ENCODE assay signal across 8 cellular contexts in the genomic region with DNA sequence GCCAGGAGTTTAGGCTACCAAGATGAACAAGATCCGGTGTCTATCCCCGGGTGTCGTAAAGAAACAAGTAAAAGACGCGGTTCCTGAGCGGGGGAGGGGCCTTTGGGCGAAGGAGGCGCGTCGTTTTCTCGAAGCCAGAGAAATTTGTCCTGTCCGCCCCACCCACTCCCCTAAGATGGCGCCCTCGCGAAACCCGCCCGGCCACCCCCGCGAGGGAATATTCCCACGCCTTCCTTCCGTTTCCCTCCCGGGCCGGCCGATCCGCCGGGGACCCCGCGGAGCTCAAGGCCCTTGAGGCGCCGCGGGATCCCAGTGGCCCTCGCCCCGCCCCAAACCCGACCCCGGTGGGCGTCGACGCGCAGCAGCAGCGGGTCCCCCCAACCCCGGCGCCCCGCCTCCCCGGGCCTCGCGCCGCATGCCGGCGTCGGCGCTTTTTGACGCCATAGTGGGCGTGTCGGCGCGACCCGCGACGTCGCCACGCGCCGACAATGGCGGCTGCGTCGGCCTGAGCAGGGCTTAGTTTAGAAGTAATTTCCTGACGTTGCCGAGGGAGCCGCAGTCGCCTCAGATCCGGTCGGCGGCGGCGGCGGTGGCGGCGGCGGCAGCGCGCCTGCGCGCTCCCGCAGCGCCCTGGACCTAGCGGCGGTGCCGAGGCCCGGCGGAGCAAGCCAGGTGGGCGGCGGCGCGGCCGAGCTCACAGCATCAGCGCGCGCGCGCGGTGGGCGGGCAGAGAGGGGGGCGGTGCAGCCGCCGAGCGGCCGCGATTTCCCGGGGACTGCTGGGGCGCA. TPM values are rescaled to one million over a fixed set of nuclear protein-coding genes. Genes with fewer than 3 reads are reported as not detected.
DNase-seq lines count a peak whose midpoint lies in the region; ATAC-seq and TF ChIP-seq lines count a peak whose summit lies in the region.

No MANE protein-coding gene starts in this region.

- H2AFZ ChIP-seq in OCI-LY7 (ENCODE audit: low read length) = peak overlapping the region; percentile 94

- H3K4me1 ChIP-seq in OCI-LY7 (ENCODE audit: insufficient read depth, low read length, poor library complexity, severe bottlenecking) (peaks cover 18% of the 10 kb centered on the region), mucosa of descending colon (ENCODE audit: low read depth) (no peaks in the 10 kb centered on the region)

- H3K4me3 ChIP-seq in OCI-LY7 (ENCODE audit: low read depth, low read length, poor library complexity, severe bottlenecking) (peak overlapping the region; percentile 92), mucosa of descending colon (peak overlapping the region; percentile 42)

- CTCF ChIA-PET in OCI-LY7 (lab: Charles Lee; ENCODE audit: unreplicated experiment) = no interaction called here

- POLR2A ChIA-PET in OCI-LY7 (lab: Charles Lee) = interaction anchor here (0.5 to 1.6 kb wide), 3 partner anchors 18 to 247 kb away, joined by 3 read pairs; no protein-coding TSS in a partner anchor

- H3K9me3 ChIP-seq in OCI-LY7 (ENCODE audit: low read length) (no peaks in the 10 kb centered on the region), mucosa of descending colon (no peaks in the 10 kb centered on the region)

- intact Hi-C loops in OCI-LY7 (cut with micrococcal nuclease; ENCODE audit: unreplicated experiment) = loop anchor here (5.0 to 10.0 kb wide), 4 partner anchors 222 to 525 kb away; a partner anchor contains a TSS
- intact Hi-C loops in mucosa of descending colon (cut with DNase I, micrococcal nuclease) = no loop called here

- DNase-seq in DMS153 (lab: John Stamatoyannopoulos, UW) (peak; percentile 67), HuH-7.5 (ENCODE audit: low spot score) (peak; percentile 36), OCI-LY7 (ENCODE audit: low spot score) (peak; percentile 88), activated T-cell treated with anti-CD3 and anti-CD28 coated beads for 4 hours (peak; percentile 76), epithelial cell of prostate (ENCODE audit: low read depth, low spot score) (peak; percentile 18), mucosa of descending colon (peak; percentile 87 to 90 (median 90))
- peak; percentile 68 to 76 for DNase-seq in stimulated activated CD8-positive, alpha-beta memory T cell treated with anti-CD3 and anti-CD28 coated beads, Interleukin-2, amount 100 ng/mL, for 48 hours (ENCODE audit: low read depth in 2 of 2)

- no peaks in the 10 kb centered on the region for H4K20me1 ChIP-seq in OCI-LY7 (ENCODE audit: insufficient read depth, low read length)

- peak; percentile 70 for ATAC-seq in GM21529 (IDR thresholded peaks at IDR 0.05; ENCODE audit: unreplicated experiment)
- peak; percentile 93 for ATAC-seq in mucosa of descending colon

- TF ChIP-seq CTCF in OCI-LY7 (conservative IDR thresholded peaks at IDR 0.05; ENCODE audit: low read length) (no peak), mucosa of descending colon (IDR thresholded peaks at IDR 0.05) (no peak)

- H3K4me2 ChIP-seq in OCI-LY7 (ENCODE audit: low read length) = peak overlapping the region; percentile 90

- H3K9me2 ChIP-seq in OCI-LY7 (ENCODE audit: insufficient read depth, low read length) = no peaks in the 10 kb centered on the region

- peaks cover 33% of the 10 kb centered on the region for H3K79me2 ChIP-seq in OCI-LY7 (ENCODE audit: insufficient read depth, low read depth, low read length)

- H3K36me3 ChIP-seq in OCI-LY7 (ENCODE audit: insufficient read depth, low read length) (peaks cover 30% of the 10 kb centered on the region), mucosa of descending colon (ENCODE audit: low read depth) (no peaks in the 10 kb centered on the region)

- BruUV-seq in OCI-LY7 (replicated peaks; lab: Mats Ljungman, UMichigan) = no TSS peak

- H3K27ac ChIP-seq in OCI-LY7 (ENCODE audit: low read depth, low read length, poor library complexity, severe bottlenecking) = peak overlapping the region; percentile 90
- H3K27ac ChIP-seq in epithelial cell of prostate = peak overlapping the region; percentile 91

RNA-seq across cellular contexts. Expression of a gene that starts 0.4 kb away (rescaled TPM):
- total RNA-seq in OCI-LY7 (2014; rRNA removed; shearing (Covaris generic)) = 58.1 and 68.6 TPM in 2 replicates
- total RNA-seq in OCI-LY7 (2022) = 39.0 and 40.6 TPM in 2 replicates
- total RNA-seq in mucosa of descending colon = 10 to 100 TPM; 28.1 to 35.8 (median 29.2) TPM

RNA-seq across cellular contexts. Expression of a gene that starts 9.2 kb away (rescaled TPM):
- total RNA-seq in OCI-LY7 (2014; rRNA removed; shearing (Covaris generic)) = not detected in 2 replicates
- total RNA-seq in OCI-LY7 (2022) = not detected in 2 replicates
- not detected for total RNA-seq in mucosa of descending colon

RNA-seq across cellular contexts. Expression of a gene that starts 35.1 kb away (rescaled TPM):
- total RNA-seq in OCI-LY7 (2014; rRNA removed; shearing (Covaris generic)) = not detected in 2 replicates
- total RNA-seq in OCI-LY7 (2022) (not detected in 2 replicates), mucosa of descending colon (not detected)

Comparison
In these comparisons a context has a peak if more than half of its experiments do, and no peak if none do; other contexts are left out.
1. Peak in every context shown above with its lines: DNase-seq, ATAC-seq, H3K4me3 ChIP-seq and H3K27ac ChIP-seq.
2. DNase-seq: peak in every context shown above with its lines; median percentile 90 in mucosa of descending colon; 88 in OCI-LY7; 76 in activated T-cell treated with anti-CD3 and anti-CD28 coated beads for 4 hours; 72 in stimulated activated CD8-positive, alpha-beta memory T cell treated with anti-CD3 and anti-CD28 coated beads, Interleukin-2, amount 100 ng/mL, for 48 hours; 67 in DMS153; 36 in HuH-7.5; 18 in epithelial cell of prostate.